ENCODE assay signal across 15 cellular contexts in genomic region chr2:53460347-53460746, GRCh38.
A peak's percentile ranks its signal among the peaks of the same experiment; 100 is the strongest.
DNase-seq lines count a peak whose midpoint lies in the region; FAIRE-seq and TF ChIP-seq lines count a peak whose summit lies in the region.
"Had no signal": no experiment of that assay in that cellular context is flagged by ENCODE, and none has a peak within 500 bp of the region (broad histone marks: within the 10 kb centered on the region; RNA-seq: fewer than 3 reads in every experiment).

No MANE protein-coding gene starts in this region.

- TF ChIP-seq CTCF in GM12864 (IDR thresholded peaks at IDR 0.05; ENCODE audit: low read depth, low read length, missing control alignments) (peak; percentile 2), RWPE1 (conservative IDR thresholded peaks at IDR 0.05; ENCODE audit: low read depth) (no peak), hepatocyte (IDR thresholded peaks at IDR 0.05; ENCODE audit: poor library complexity) (no peak), D721Med (IDR thresholded peaks at IDR 0.05; ENCODE audit: insufficient read depth, missing control alignments) (no peak)

- no peak for FAIRE-seq in D721Med (lab: Jason Lieb, UNC)
- FAIRE-seq: TTC549 had no signal

- no peaks in the 10 kb centered on the region for H3K79me2 ChIP-seq in hepatocyte

- H3K9me2 ChIP-seq in hepatocyte (replicated peaks; ENCODE audit: insufficient read depth): no peaks in the 10 kb centered on the region

- CTCF ChIA-PET in RWPE1 (lab: Yijun Ruan, JAX): interaction anchor here (0.6 kb wide), 2 partner anchors 195 to 279 kb away, joined by 3 read pairs; no protein-coding TSS in a partner anchor

- H3K4me1 ChIP-seq in hepatocyte (ENCODE audit: insufficient read depth): no peaks in the 10 kb centered on the region

- 43% methylated on average over 1 of the region's 1 CpG for WGBS in hepatocyte (ENCODE audit: low lambda C conversion rate, missing lambda C conversion rate)

- intact Hi-C loops in posterior vena cava (cut with DNase I): no loop called here

- no peaks in the 10 kb centered on the region for H3K9me3 ChIP-seq in hepatocyte (ENCODE audit: low read depth)

- H3K4me3 ChIP-seq in GM12864 (ENCODE audit: low read depth, low read length) (no peak overlapping the region), hepatocyte (no peak overlapping the region)

- H4K20me1 ChIP-seq in hepatocyte (ENCODE audit: insufficient read depth, poor library complexity, severe bottlenecking): no peaks in the 10 kb centered on the region

- H3K27ac ChIP-seq in RWPE1 (no peak overlapping the region), hepatocyte (no peak overlapping the region)
- H3K27ac ChIP-seq: epithelial cell of prostate had no signal

- no peak overlapping the region for H2AFZ ChIP-seq in hepatocyte

- H3K36me3 ChIP-seq in hepatocyte (replicated peaks; ENCODE audit: insufficient read depth, low read depth): no peaks in the 10 kb centered on the region

- no peak overlapping the region for H3K4me2 ChIP-seq in hepatocyte

- DNase-seq in COR-L47 (lab: John Stamatoyannopoulos, UW) (peak; percentile 55), GM12864 (ENCODE audit: low read depth) (no peak), RWPE1 (ENCODE audit: low spot score) (peak; percentile 3), hepatocyte (ENCODE audit: low spot score) (peak; percentile 36), posterior vena cava (ENCODE audit: low spot score) (no peak), AG08395 (ENCODE audit: low spot score) (no peak), D721Med (ENCODE audit: insufficient read length, low spot score) (no peak), iPS-NIHi7 (ENCODE audit: extremely low spot score) (no peak)
- DNase-seq: activated naive CD4-positive, alpha-beta T cell; central memory CD4-positive, alpha-beta T cell; hippocampal formation; mesenchymal stem cell; SIG-M5 had no signal

- no peaks in the 10 kb centered on the region for H3K27me3 ChIP-seq in hepatocyte

- POLR2A ChIA-PET in RWPE1 (lab: Yijun Ruan, JAX; ENCODE audit: low non-redundant PET): no interaction called here

Comparison
In these comparisons a context has a peak if more than half of its experiments do, and no peak if none do; other contexts are left out.
1. DNase-seq: peak in COR-L47 (single experiment), RWPE1 (single experiment) and hepatocyte (single experiment); none in GM12864 (single experiment), posterior vena cava (single experiment), AG08395 (single experiment), D721Med (single experiment) and iPS-NIHi7 (single experiment).